In the genomic region with DNA sequence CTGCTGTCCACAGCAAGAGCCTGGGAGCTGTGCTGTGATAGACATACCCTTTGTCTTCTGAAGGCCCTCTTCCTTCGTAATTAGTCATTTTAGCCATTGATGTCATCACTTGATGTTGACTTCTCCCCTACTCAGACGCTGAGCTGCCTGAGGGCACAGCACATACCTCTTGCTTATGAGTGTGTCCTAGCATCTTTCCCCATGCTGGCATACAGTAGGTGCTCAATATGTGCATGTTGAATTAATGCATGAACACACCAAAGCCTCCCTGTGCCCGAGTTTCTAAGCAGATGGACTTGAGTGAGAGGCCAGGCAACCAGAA, we compare ENCODE assay signal across 1 cellular context.
TF ChIP-seq lines count a peak whose summit lies in the region.

No MANE protein-coding gene starts in this region.

TF ChIP-seq in WTC11, 78 proteins besides CTCF, POLR2A, EP300 and RAD21 (continued from another document):
- TF ChIP-seq, protein P1, sequence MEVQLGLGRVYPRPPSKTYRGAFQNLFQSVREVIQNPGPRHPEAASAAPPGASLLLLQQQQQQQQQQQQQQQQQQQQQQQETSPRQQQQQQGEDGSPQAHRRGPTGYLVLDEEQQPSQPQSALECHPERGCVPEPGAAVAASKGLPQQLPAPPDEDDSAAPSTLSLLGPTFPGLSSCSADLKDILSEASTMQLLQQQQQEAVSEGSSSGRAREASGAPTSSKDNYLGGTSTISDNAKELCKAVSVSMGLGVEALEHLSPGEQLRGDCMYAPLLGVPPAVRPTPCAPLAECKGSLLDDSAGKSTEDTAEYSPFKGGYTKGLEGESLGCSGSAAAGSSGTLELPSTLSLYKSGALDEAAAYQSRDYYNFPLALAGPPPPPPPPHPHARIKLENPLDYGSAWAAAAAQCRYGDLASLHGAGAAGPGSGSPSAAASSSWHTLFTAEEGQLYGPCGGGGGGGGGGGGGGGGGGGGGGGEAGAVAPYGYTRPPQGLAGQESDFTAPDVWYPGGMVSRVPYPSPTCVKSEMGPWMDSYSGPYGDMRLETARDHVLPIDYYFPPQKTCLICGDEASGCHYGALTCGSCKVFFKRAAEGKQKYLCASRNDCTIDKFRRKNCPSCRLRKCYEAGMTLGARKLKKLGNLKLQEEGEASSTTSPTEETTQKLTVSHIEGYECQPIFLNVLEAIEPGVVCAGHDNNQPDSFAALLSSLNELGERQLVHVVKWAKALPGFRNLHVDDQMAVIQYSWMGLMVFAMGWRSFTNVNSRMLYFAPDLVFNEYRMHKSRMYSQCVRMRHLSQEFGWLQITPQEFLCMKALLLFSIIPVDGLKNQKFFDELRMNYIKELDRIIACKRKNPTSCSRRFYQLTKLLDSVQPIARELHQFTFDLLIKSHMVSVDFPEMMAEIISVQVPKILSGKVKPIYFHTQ (CRISPR knock-in tag; IDR thresholded peaks at IDR 0.05) = no peak
- TF ChIP-seq, protein P2, sequence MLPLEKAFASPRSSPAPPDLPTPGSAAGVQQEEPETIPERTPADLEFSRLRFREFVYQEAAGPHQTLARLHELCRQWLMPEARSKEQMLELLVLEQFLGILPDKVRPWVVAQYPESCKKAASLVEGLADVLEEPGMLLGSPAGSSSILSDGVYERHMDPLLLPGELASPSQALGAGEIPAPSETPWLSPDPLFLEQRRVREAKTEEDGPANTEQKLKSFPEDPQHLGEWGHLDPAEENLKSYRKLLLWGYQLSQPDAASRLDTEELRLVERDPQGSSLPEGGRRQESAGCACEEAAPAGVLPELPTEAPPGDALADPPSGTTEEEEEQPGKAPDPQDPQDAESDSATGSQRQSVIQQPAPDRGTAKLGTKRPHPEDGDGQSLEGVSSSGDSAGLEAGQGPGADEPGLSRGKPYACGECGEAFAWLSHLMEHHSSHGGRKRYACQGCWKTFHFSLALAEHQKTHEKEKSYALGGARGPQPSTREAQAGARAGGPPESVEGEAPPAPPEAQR (CRISPR knock-in tag; IDR thresholded peaks at IDR 0.05) = no peak
- TF ChIP-seq ZNF121 (CRISPR knock-in tag; IDR thresholded peaks at IDR 0.05) (no peak), FOXP1 (CRISPR knock-in tag; IDR thresholded peaks at IDR 0.05; ENCODE audit: borderline replicate concordance) (no peak), GRHL2 (CRISPR knock-in tag; IDR thresholded peaks at IDR 0.05; ENCODE audit: insufficient replicate concordance, severe bottlenecking) (no peak), MYBL2 (CRISPR knock-in tag; IDR thresholded peaks at IDR 0.05) (no peak), NFYB (CRISPR knock-in tag; conservative IDR thresholded peaks at IDR 0.05; ENCODE audit: low read depth) (no peak), SP1 (CRISPR knock-in tag; conservative IDR thresholded peaks at IDR 0.05) (no peak), NR3C1 (CRISPR knock-in tag; conservative IDR thresholded peaks at IDR 0.05; ENCODE audit: low read depth) (no peak), CBFB (CRISPR knock-in tag; IDR thresholded peaks at IDR 0.05; ENCODE audit: low read depth) (no peak), ELF4 (CRISPR knock-in tag; IDR thresholded peaks at IDR 0.05; ENCODE audit: low read depth) (no peak), NFE2L1 (CRISPR knock-in tag; IDR thresholded peaks at IDR 0.05) (no peak), KAT7 (CRISPR knock-in tag; IDR thresholded peaks at IDR 0.05; ENCODE audit: borderline replicate concordance) (no peak)
- TF ChIP-seq, protein P3, sequence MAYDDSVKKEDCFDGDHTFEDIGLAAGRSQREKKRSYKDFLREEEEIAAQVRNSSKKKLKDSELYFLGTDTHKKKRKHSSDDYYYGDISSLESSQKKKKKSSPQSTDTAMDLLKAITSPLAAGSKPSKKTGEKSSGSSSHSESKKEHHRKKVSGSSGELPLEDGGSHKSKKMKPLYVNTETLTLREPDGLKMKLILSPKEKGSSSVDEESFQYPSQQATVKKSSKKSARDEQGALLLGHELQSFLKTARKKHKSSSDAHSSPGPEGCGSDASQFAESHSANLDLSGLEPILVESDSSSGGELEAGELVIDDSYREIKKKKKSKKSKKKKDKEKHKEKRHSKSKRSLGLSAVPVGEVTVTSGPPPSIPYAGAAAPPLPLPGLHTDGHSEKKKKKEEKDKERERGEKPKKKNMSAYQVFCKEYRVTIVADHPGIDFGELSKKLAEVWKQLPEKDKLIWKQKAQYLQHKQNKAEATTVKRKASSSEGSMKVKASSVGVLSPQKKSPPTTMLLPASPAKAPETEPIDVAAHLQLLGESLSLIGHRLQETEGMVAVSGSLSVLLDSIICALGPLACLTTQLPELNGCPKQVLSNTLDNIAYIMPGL (CRISPR knock-in tag; IDR thresholded peaks at IDR 0.05) = no peak
- TF ChIP-seq, protein P4, sequence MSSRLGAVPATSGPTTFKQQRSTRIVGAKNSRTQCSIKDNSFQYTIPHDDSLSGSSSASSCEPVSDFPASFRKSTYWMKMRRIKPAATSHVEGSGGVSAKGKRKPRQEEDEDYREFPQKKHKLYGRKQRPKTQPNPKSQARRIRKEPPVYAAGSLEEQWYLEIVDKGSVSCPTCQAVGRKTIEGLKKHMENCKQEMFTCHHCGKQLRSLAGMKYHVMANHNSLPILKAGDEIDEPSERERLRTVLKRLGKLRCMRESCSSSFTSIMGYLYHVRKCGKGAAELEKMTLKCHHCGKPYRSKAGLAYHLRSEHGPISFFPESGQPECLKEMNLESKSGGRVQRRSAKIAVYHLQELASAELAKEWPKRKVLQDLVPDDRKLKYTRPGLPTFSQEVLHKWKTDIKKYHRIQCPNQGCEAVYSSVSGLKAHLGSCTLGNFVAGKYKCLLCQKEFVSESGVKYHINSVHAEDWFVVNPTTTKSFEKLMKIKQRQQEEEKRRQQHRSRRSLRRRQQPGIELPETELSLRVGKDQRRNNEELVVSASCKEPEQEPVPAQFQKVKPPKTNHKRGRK (CRISPR knock-in tag; IDR thresholded peaks at IDR 0.05; ENCODE audit: borderline replicate concordance) = no peak
